8 cellular contexts compared by ENCODE assay signal in the genomic region with DNA sequence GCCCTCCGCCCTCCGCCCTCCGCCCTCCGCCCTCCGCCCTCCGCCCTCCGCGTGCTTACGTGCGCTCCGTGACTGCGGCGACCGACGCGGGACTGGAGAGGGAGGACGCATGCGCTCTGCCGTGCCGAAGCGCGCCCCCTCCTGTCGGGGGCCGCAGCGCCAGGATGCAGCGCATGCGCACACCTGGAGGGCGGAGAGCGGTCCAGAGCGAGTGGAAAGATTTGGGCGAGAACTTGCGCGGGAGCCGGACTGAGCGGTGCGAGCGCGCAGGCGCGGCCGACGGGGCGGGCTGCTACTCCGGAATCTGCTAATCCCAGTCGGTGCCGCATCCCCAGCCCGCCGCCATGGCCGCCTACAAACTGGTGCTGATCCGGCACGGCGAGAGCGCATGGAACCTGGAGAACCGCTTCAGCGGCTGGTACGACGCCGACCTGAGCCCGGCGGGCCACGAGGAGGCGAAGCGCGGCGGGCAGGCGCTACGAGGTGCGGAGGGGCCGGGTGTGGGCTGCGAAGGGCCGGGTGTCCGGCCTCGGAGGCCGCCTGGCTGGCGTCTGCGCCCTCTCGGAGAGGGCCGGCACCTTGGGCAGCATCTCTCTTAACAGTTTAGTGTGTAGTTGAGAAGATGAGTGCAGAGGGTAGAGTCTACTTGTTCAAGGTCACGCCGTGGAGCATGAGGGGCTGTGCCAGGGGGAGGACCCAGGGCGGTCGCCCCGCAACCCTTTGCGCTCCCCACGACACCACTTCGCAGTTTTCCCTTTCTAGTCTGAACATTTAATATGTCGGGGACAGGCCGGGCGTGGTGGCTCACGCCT. TPM values are rescaled to one million over a fixed set of nuclear protein-coding genes. Genes with fewer than 3 reads are reported as not detected.
A peak's percentile ranks its signal among the peaks of the same experiment; 100 is the strongest.
DNase-seq lines count a peak whose midpoint lies in the region; ATAC-seq, FAIRE-seq and TF ChIP-seq lines count a peak whose summit lies in the region.

A gene (plus strand): TSS at position 228 of the 812 bp plus-strand sequence. CDS start 117 bp downstream, at position 345.

- peak within 1 kb of the TSS; percentile 88 for H3K4me3 Mint-ChIP-seq in central memory CD8-positive, alpha-beta T cell

- peak within 1 kb of the TSS; percentile 95 for H3K27ac Mint-ChIP-seq in central memory CD8-positive, alpha-beta T cell (ENCODE audit: low read depth)

- H3K4me2 ChIP-seq in keratinocyte (ENCODE audit: control insufficient read depth, extremely low read depth, insufficient read depth, low read depth, low read length): peak within 1 kb of the TSS; percentile 93

- H3K4me3 ChIP-seq in AG10803 (ENCODE audit: low read length): peak within 1 kb of the TSS; percentile 95
- H3K4me3 ChIP-seq in keratinocyte (ENCODE audit: control insufficient read depth in 2 of 3, extremely low read depth in 1 of 3, insufficient read depth in 2 of 3, low read depth in 1 of 3, low read length in 3 of 3): peak within 1 kb of the TSS; percentile 74 to 97 (median 95)

- peak; percentile 55 for TF ChIP-seq CTCF in AG10803 (conservative IDR thresholded peaks at IDR 0.05; ENCODE audit: low read length)
- peak; percentile 59 to 99 (median 85) for TF ChIP-seq CTCF in keratinocyte (optimal IDR thresholded peaks at IDR 0.05 in 1 of 3, IDR thresholded peaks at IDR 0.05 in 1 of 3, conservative IDR thresholded peaks at IDR 0.05 in 1 of 3; ENCODE audit: extremely low read depth in 1 of 3, insufficient read depth in 2 of 3, low read length in 3 of 3)

- no peak for FAIRE-seq in keratinocyte (lab: Jason Lieb, UNC)

- ATAC-seq in GM19025 (IDR thresholded peaks at IDR 0.05; ENCODE audit: low read depth, unreplicated experiment) (peak; percentile 79), HG03342 (IDR thresholded peaks at IDR 0.05; ENCODE audit: unreplicated experiment) (peak; percentile 78)
- peak; percentile 85 for ATAC-seq in central memory CD8-positive, alpha-beta T cell (replicated peaks; ENCODE audit: extremely low read depth, poor library complexity, severe bottlenecking)

- DNase-seq in AG10803 (ENCODE audit: low read depth): peak; percentile 96
- DNase-seq in NCI-H345 treated with DMSO at 0.1 percent for 48 hours (lab: John Stamatoyannopoulos, UW; ENCODE audit: unreplicated experiment): peak; percentile 71
- DNase-seq in activated CD4-positive, CD25-positive, alpha-beta regulatory T cell treated with anti-CD3 and anti-CD28 coated beads, Interleukin-2, amount 50 U/mL, for 16 hours (ENCODE audit: low read depth, low spot score): peak; percentile 87
- DNase-seq in central memory CD8-positive, alpha-beta T cell (ENCODE audit: low spot score in 2 of 2): peak; percentile 90 to 94
- peak; percentile 77 for DNase-seq in keratinocyte (ENCODE audit: low read depth, low spot score)
- peak; percentile 93 to 94 for DNase-seq in stimulated activated CD4-positive, alpha-beta T cell treated with anti-CD3 and anti-CD28 coated beads, Interleukin-15, amount 100 ng/mL, for 1 hour (ENCODE audit: low read depth in 1 of 2, low spot score in 1 of 2)

- peaks cover 14 to 23% of the 10 kb centered on the region in 2 experiments for H3K36me3 ChIP-seq in keratinocyte (ENCODE audit: control insufficient read depth in 2 of 2, extremely low read depth in 1 of 2, insufficient read depth in 2 of 2, low read length in 2 of 2)

- H3K79me2 ChIP-seq in keratinocyte (ENCODE audit: control insufficient read depth, insufficient read depth, low read length): peaks cover 48% of the 10 kb centered on the region

- peaks cover 22% of the 10 kb centered on the region for H3K4me1 ChIP-seq in keratinocyte (ENCODE audit: control insufficient read depth, extremely low read depth, insufficient read depth, low read length)

- no peaks in the 10 kb centered on the region for H3K27me3 Mint-ChIP-seq in central memory CD8-positive, alpha-beta T cell

- peak within 1 kb of the TSS; percentile 34 for H2AFZ ChIP-seq in keratinocyte (ENCODE audit: control insufficient read depth, low read length)

- peak within 1 kb of the TSS; percentile 88 for H3K27ac ChIP-seq in keratinocyte (ENCODE audit: control insufficient read depth, insufficient read depth, low read length)

- dilution Hi-C loops in keratinocyte (cut with MboI; ENCODE audit: extremely low pct_ligation_motif_present, low sequenced_read_pairs): no loop called here

- peak within 1 kb of the TSS; percentile 94 for H3K9ac ChIP-seq in keratinocyte (ENCODE audit: control insufficient read depth, extremely low read depth, insufficient read depth, low read length)

- H3K9me3 Mint-ChIP-seq in central memory CD8-positive, alpha-beta T cell: no peaks in the 10 kb centered on the region

- H4K20me1 ChIP-seq in keratinocyte (ENCODE audit: control insufficient read depth, extremely low read depth, insufficient read depth, low read length): peaks cover 6% of the 10 kb centered on the region

- peaks cover 30% of the 10 kb centered on the region for H3K4me1 Mint-ChIP-seq in central memory CD8-positive, alpha-beta T cell

- no peaks in the 10 kb centered on the region for H3K9me3 ChIP-seq in keratinocyte (ENCODE audit: control insufficient read depth, low read depth, low read length)

- no peaks in the 10 kb centered on the region for H3K27me3 ChIP-seq in keratinocyte (ENCODE audit: control insufficient read depth, extremely low read depth, insufficient read depth, low read length)

- no peaks in the 10 kb centered on the region for H3K9me1 ChIP-seq in keratinocyte (ENCODE audit: control insufficient read depth, extremely low read depth, insufficient read depth, low read length)

- H3K36me3 Mint-ChIP-seq in central memory CD8-positive, alpha-beta T cell (ENCODE audit: insufficient read depth): peaks cover 35% of the 10 kb centered on the region

RNA-seq across cellular contexts. Expression of the gene that starts here (rescaled TPM):
- 602 to 706 TPM (median 624 TPM) in 3 replicates for polyA plus RNA-seq in keratinocyte
- polyA plus RNA-seq in keratinocyte (2011; ENCODE audit: low read depth): 145 TPM
- 616 and 687 TPM in 2 replicates for polyA plus RNA-seq in keratinocyte (2011; cell fraction: cytosol; rRNA removed)
- polyA plus RNA-seq in keratinocyte (2011; cell fraction: nucleus; rRNA removed): 358 and 405 TPM in 2 replicates
- polyA plus RNA-seq in keratinocyte (2012; ENCODE audit: low replicate concordance): 340 and 522 TPM in 2 replicates
- polyA minus RNA-seq in keratinocyte: 481 to 636 TPM (median 493 TPM) in 3 replicates
- 499 TPM for polyA minus RNA-seq in keratinocyte (2011; cell fraction: cytosol; rRNA and poly(A)+ RNA removed)
- polyA minus RNA-seq in keratinocyte (2011; cell fraction: nucleus; rRNA and poly(A)+ RNA removed): 169 and 188 TPM in 2 replicates

Comparison
In these comparisons a context has a peak if more than half of its experiments do, and no peak if none do; other contexts are left out.
1. Peak in every context shown above with its lines: DNase-seq, ATAC-seq, H3K4me3 ChIP-seq and H3K27ac ChIP-seq.